In the genomic region with DNA sequence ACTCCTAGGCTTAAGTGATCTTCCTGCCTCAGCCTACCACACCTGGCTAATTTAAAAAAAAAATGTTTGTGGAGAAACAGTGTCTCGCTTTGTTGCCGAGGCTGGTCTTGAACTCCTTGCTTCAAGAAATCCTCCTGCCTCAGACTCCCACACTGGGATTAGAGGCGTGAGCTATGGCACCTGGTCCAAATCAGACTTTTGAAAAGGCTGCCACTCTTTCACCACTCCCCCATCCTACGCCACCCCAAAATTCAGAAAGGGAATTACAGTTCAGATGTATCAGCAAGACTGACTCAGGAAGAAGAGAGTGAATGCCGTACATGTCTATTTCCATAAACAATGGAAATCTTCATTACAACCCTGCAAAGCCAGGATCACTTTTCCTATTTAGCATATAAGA, we compare ENCODE assay signal across 27 cellular contexts. TPM values are rescaled to one million over a fixed set of nuclear protein-coding genes. Genes with fewer than 3 reads are reported as not detected.
A peak's percentile ranks its signal among the peaks of the same experiment; 100 is the strongest.
DNase-seq lines count a peak whose midpoint lies in the region; ATAC-seq, FAIRE-seq and TF ChIP-seq lines count a peak whose summit lies in the region.
"Had no signal": no experiment of that assay in that cellular context is flagged by ENCODE, and none has a peak within 500 bp of the region (broad histone marks: within the 10 kb centered on the region; RNA-seq: fewer than 3 reads in every experiment).

No MANE protein-coding gene starts in this region.

- peaks cover 37% of the 10 kb centered on the region for H3K27me3 Mint-ChIP-seq in endodermal cell (ENCODE audit: insufficient read depth)
- peaks cover 43% of the 10 kb centered on the region for H3K27me3 Mint-ChIP-seq in nephron (ENCODE audit: low read depth)

- H3K4me3 Mint-ChIP-seq in endodermal cell = no peak overlapping the region
- peak overlapping the region; percentile 41 to 56 (median 48) for H3K4me3 Mint-ChIP-seq in nephron
- H3K4me3 Mint-ChIP-seq: CD4-positive, alpha-beta T cell; CD8-positive, alpha-beta memory T cell; HFFc6 had no signal

- H3K27ac ChIP-seq in endodermal cell (ENCODE audit: low read depth, low read length) = peak overlapping the region; percentile 75
- H3K27ac ChIP-seq: A549; BLaER1 treated with 17β-estradiol and CSF1 and Interleukin-3, amounts not matched to agents 10 nM and 100 nM had no signal

- H3K4me1 Mint-ChIP-seq in endodermal cell (no peaks in the 10 kb centered on the region), nephron (no peaks in the 10 kb centered on the region)

- intact Hi-C loops in mucosa of descending colon (cut with DNase I, micrococcal nuclease) = no loop called here

- 90 to 92% methylated on average over 4 to 5 of the region's 5 CpGs for WGBS in endodermal cell (ENCODE audit: insufficient coverage in 1 of 2, insufficient read length in 1 of 2), 2 experiments

- no peak overlapping the region for H3K9ac ChIP-seq in endodermal cell (ENCODE audit: extremely low read depth, low read length, poor library complexity, severe bottlenecking)
- H3K9ac ChIP-seq: BLaER1 treated with 17β-estradiol and CSF1 and Interleukin-3, amounts not matched to agents 10 nM and 100 nM had no signal

- H3K36me3 Mint-ChIP-seq in endodermal cell (ENCODE audit: low read depth) (no peaks in the 10 kb centered on the region), nephron (ENCODE audit: low read depth) (peaks cover 7% of the 10 kb centered on the region)
- H3K36me3 Mint-ChIP-seq: CD8-positive, alpha-beta memory T cell had no signal

- peaks cover 41% of the 10 kb centered on the region for H3K27me3 ChIP-seq in endodermal cell (ENCODE audit: control insufficient read depth, insufficient read depth, low read length, poor library complexity, severe bottlenecking)
- H3K27me3 ChIP-seq: BE2C; BLaER1 treated with 17β-estradiol and CSF1 and Interleukin-3, amounts not matched to agents 10 nM and 100 nM had no signal

- peak; percentile 42 for FAIRE-seq in HTR-8/SVneo (lab: Jason Lieb, UNC)
- FAIRE-seq: A549, GM12891, GM18507, H54 had no signal

- no peak overlapping the region for H3K4me3 ChIP-seq in endodermal cell (ENCODE audit: low read length)
- H3K4me3 ChIP-seq in mucosa of descending colon = no peak overlapping the region
- H3K4me3 ChIP-seq: A549; BLaER1 treated with 17β-estradiol and CSF1 and Interleukin-3, amounts not matched to agents 10 nM and 100 nM; HAP-1 had no signal

- no peak overlapping the region for H3K27ac Mint-ChIP-seq in endodermal cell
- no peak overlapping the region for H3K27ac Mint-ChIP-seq in nephron
- H3K27ac Mint-ChIP-seq: CD14-positive monocyte; CD4-positive, alpha-beta T cell; CD8-positive, alpha-beta memory T cell; HFFc6 had no signal

- no peak for ATAC-seq in mucosa of descending colon
- ATAC-seq: A549 had no signal

- H3K9me3 Mint-ChIP-seq in endodermal cell = peaks cover 2% of the 10 kb centered on the region
- H3K9me3 Mint-ChIP-seq in nephron = no peaks in the 10 kb centered on the region
- H3K9me3 Mint-ChIP-seq: CD4-positive, alpha-beta T cell had no signal

- no peak for TF ChIP-seq CTCF in endodermal cell (conservative IDR thresholded peaks at IDR 0.05)
- no peak for TF ChIP-seq CTCF in nephron (IDR thresholded peaks at IDR 0.05; ENCODE audit: unreplicated experiment in 3 of 3)
- TF ChIP-seq CTCF in mucosa of descending colon (IDR thresholded peaks at IDR 0.05) = no peak

- DNase-seq in HTR-8/SVneo (ENCODE audit: insufficient read length, low spot score) (no peak), endodermal cell (no peak), putamen (ENCODE audit: low spot score) (peak; percentile 16), mucosa of descending colon (no peak)
- no peak for DNase-seq in activated CD4-positive, CD25-positive, alpha-beta regulatory T cell (lab: John Stamatoyannopoulos, UW)
- DNase-seq in stimulated activated naive CD4-positive, alpha-beta T cell (lab: John Stamatoyannopoulos, UW) = no peak
- DNase-seq: 8988T; ACHN; AML-193; BE2C; Calu3; CD4-positive, alpha-beta T cell; CD8-positive, alpha-beta memory T cell; DMS53; DMS79 treated with DMSO at 0.1 percent for 48 hours; GF-D8; GOT3; HFFc6 had no signal

- H3K9me3 ChIP-seq in endodermal cell (ENCODE audit: control insufficient read depth, low read length) (no peaks in the 10 kb centered on the region), mucosa of descending colon (no peaks in the 10 kb centered on the region)
- H3K9me3 ChIP-seq: A549, HAP-1 had no signal

- no peaks in the 10 kb centered on the region for H3K36me3 ChIP-seq in endodermal cell (ENCODE audit: control insufficient read depth, insufficient read depth, low read length)
- H3K36me3 ChIP-seq in mucosa of descending colon (ENCODE audit: low read depth) = no peaks in the 10 kb centered on the region
- H3K36me3 ChIP-seq: BE2C; BLaER1 treated with 17β-estradiol and CSF1 and Interleukin-3, amounts not matched to agents 10 nM and 100 nM; HAP-1 had no signal

- H3K4me1 ChIP-seq in endodermal cell (ENCODE audit: control insufficient read depth, insufficient read depth, low read length) (no peaks in the 10 kb centered on the region), mucosa of descending colon (ENCODE audit: low read depth) (peaks cover 4% of the 10 kb centered on the region)
- H3K4me1 ChIP-seq: A549; BE2C; BLaER1 treated with 17β-estradiol and CSF1 and Interleukin-3, amounts not matched to agents 10 nM and 100 nM; HAP-1 had no signal

RNA-seq across cellular contexts. Expression of a gene that starts 2.9 kb away (rescaled TPM):
- 1 to 10 TPM in 1 of 2 donors, under 1 TPM in 1; 0.60 to 1.1 TPM for total RNA-seq in endodermal cell
- polyA plus RNA-seq in endodermal cell (2013, experiment 1 of 2) = 6.3 TPM
- polyA plus RNA-seq in endodermal cell (2013, experiment 2 of 2) = 4.8 TPM
- total RNA-seq in mucosa of descending colon = under 1 TPM; 0.26 to 0.76 (median 0.51) TPM
- total RNA-seq: CD4-positive, alpha-beta T cell; CD8-positive, alpha-beta memory T cell; G401; HFFc6 had no signal
- polyA plus RNA-seq: CD14-positive monocyte; CD8-positive, alpha-beta memory T cell had no signal

RNA-seq across cellular contexts. Expression of a gene that starts 45.7 kb away (rescaled TPM):
- total RNA-seq in endodermal cell (100 to 1,000 TPM in 1 of 2 donors, 10 to 100 TPM in 1; 98.9 to 109 TPM), mucosa of descending colon (10 to 100 TPM; 56.8 to 71.9 (median 63.7) TPM)
- 80.6 TPM for polyA plus RNA-seq in endodermal cell (2013, experiment 1 of 2)
- polyA plus RNA-seq in endodermal cell (2013, experiment 2 of 2) = 75.0 TPM

RNA-seq across cellular contexts. Expression of a gene that starts 47.2 kb away (rescaled TPM):
- total RNA-seq in endodermal cell (100 to 1,000 TPM; 101 to 111 TPM), mucosa of descending colon (100 to 1,000 TPM in 2 of 3 donors, 10 to 100 TPM in 1; 80.7 to 147 (median 125) TPM)
- 64.0 TPM for polyA plus RNA-seq in endodermal cell (2013, experiment 1 of 2)
- 69.9 TPM for polyA plus RNA-seq in endodermal cell (2013, experiment 2 of 2)
